ENCODE assay signal across 8 cellular contexts in the genomic region with DNA sequence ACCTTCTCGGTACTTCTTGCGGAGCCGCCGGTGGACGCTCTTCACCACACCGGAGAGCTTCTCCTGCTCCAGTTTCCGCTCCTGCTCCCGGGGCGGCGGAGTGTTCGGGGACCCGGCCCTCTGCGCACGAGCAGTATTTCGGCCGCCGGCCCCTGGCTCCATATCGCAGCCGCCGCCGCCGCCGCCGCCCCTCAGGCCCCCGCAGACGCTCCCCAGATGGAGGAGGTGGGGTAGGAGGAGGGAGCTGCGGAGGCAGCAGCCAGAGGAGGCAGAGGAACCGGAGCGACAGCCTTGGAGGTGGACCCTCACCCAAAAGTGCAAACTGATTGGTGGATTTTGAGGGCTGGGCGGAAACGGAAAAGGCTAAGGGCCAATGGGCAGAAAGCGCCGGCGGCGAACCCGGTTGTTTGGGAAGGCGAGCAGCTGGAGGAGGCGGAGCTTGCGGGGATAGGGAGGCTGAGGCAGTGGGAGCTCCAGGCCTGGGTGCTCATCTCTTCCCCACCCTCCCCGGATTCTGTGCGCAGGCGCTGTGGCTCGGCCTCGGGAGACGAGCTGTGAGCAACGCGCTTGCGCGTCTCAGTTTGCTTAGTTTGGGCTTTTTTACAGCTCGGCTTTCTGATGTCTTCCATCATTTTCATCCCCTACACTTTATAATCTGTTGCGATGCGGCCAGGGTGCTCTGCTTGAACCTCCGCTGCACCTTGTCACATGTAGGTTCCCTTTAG.
DNase-seq lines count a peak whose midpoint lies in the region; ATAC-seq and TF ChIP-seq lines count a peak whose summit lies in the region.

No MANE protein-coding gene starts in this region.

- H3K27me3 ChIP-seq in KMS-11 (ENCODE audit: insufficient read depth, low read depth) = no peaks in the 10 kb centered on the region
- H3K27me3 ChIP-seq in Panc1 (ENCODE audit: control insufficient read depth, insufficient read depth, low read length) = no peaks in the 10 kb centered on the region; the same call in 1 of the 2 replicates
- no peaks in the 10 kb centered on the region for H3K27me3 ChIP-seq in esophagus muscularis mucosa
- no peaks in the 10 kb centered on the region for H3K27me3 ChIP-seq in muscle layer of colon (ENCODE audit: control insufficient read depth in 1 of 2, insufficient read depth in 2 of 2, low read length in 2 of 2)

- peaks cover 8% of the 10 kb centered on the region; the same call in 1 of the 2 replicates for H3K79me2 ChIP-seq in KMS-11 (ENCODE audit: insufficient read depth, low read depth)

- TF ChIP-seq CTCF in KMS-11 (conservative IDR thresholded peaks at IDR 0.05; ENCODE audit: low read depth, low read length) (no peak), Panc1 (IDR thresholded peaks at IDR 0.05) (no peak), esophagus muscularis mucosa (IDR thresholded peaks at IDR 0.05) (no peak)

- peaks cover 0 to 5% of the 10 kb centered on the region in 2 donors for H3K36me3 Mint-ChIP-seq in activated T-cell treated with anti-CD3 and anti-CD28 coated beads, Interleukin-2, amount 50 U/mL, for 72 hours (ENCODE audit: insufficient read depth in 2 of 2)

- CTCF ChIA-PET in Panc1 (lab: Charles Lee) = interaction anchor here (1.0 kb wide), 1 partner anchor 71 kb away, joined by 3 read pairs; no protein-coding TSS in a partner anchor

- peaks cover 0 to 3% of the 10 kb centered on the region in 2 donors for H3K9me3 Mint-ChIP-seq in activated T-cell treated with anti-CD3 and anti-CD28 coated beads, Interleukin-2, amount 50 U/mL, for 72 hours

- H3K4me3 Mint-ChIP-seq in activated T-cell treated with anti-CD3 and anti-CD28 coated beads, Interleukin-2, amount 50 U/mL, for 72 hours = peak overlapping the region; percentile 87 to 91

- POLR2A ChIA-PET in Panc1 (lab: Charles Lee) = no interaction called here

- H4K20me1 ChIP-seq in KMS-11 (ENCODE audit: insufficient read depth) = no peaks in the 10 kb centered on the region

- in situ Hi-C loops in Panc1 (cut with HindIII; ENCODE audit: low pct_unique_long_range_greater_than_20kb, low sequenced_read_pairs) = no loop called here

- ATAC-seq in GM21786 (IDR thresholded peaks at IDR 0.05; ENCODE audit: unreplicated experiment) (peak; percentile 97), Panc1 (peak; percentile 99)
- ATAC-seq in activated T-cell treated with anti-CD3 and anti-CD28 coated beads, Interleukin-2, amount 50 U/mL, for 72 hours (replicated peaks in 1 of 2) = peak; percentile 97

- H3K4me3 ChIP-seq in KMS-11 (IDR thresholded peaks at IDR 0.05; ENCODE audit: insufficient read depth, low read depth, low read length) (peak overlapping the region; percentile 62), Panc1 (ENCODE audit: low read depth in 2 of 2, low read length in 2 of 2) (peak overlapping the region; percentile 76 to 85), esophagus muscularis mucosa (peak overlapping the region; percentile 84 to 93 (median 90)), muscle layer of colon (ENCODE audit: low read depth in 1 of 2, low read length in 2 of 2) (peak overlapping the region; percentile 70 to 78)

- peak; percentile 19 for TF ChIP-seq POLR2A in esophagus muscularis mucosa (IDR thresholded peaks at IDR 0.05; ENCODE audit: low read depth)

- BruUV-seq in Panc1 (replicated peaks; lab: Mats Ljungman, UMichigan) = no TSS peak

- H3K27ac Mint-ChIP-seq in activated T-cell treated with anti-CD3 and anti-CD28 coated beads, Interleukin-2, amount 50 U/mL, for 72 hours = peak overlapping the region; percentile 83

- H3K9me3 ChIP-seq in Panc1 (ENCODE audit: control insufficient read depth, insufficient read depth, low read depth, low read length) (no peaks in the 10 kb centered on the region), esophagus muscularis mucosa (no peaks in the 10 kb centered on the region), muscle layer of colon (ENCODE audit: low read length) (no peaks in the 10 kb centered on the region)

- no peak for TF ChIP-seq EP300 in esophagus muscularis mucosa (IDR thresholded peaks at IDR 0.05)

- H3K27ac ChIP-seq in KMS-11 (peak overlapping the region; percentile 60), Panc1 (ENCODE audit: low read length) (peak overlapping the region; percentile 94), esophagus muscularis mucosa (replicated peaks in 1 of 4) (peak overlapping the region; percentile 81 to 83 (median 82)), muscle layer of colon (ENCODE audit: low read depth, low read length) (peak overlapping the region; percentile 88)

- peak; percentile 99 for DNase-seq in DMS79 treated with DMSO at 0.1 percent for 48 hours (lab: John Stamatoyannopoulos, UW)
- peak; percentile 99 for DNase-seq in Panc1 (ENCODE audit: low read depth, low spot score)
- DNase-seq in activated T-cell treated with anti-CD3 and anti-CD28 coated beads, Interleukin-2, amount 50 U/mL, for 72 hours = peak; percentile 98 to 99
- peak; percentile 99 for DNase-seq in esophagus muscularis mucosa (ENCODE audit: extremely low spot score)
- peak; percentile 96 to 97 for DNase-seq in stimulated activated CD8-positive, alpha-beta memory T cell treated with anti-CD3 and anti-CD28 coated beads, Interleukin-7, amount 100 ng/mL, for 1 hour (ENCODE audit: low read depth in 2 of 2)

- H3K4me1 ChIP-seq in KMS-11 (ENCODE audit: low read depth, poor library complexity, severe bottlenecking) = peaks cover 16% of the 10 kb centered on the region
- H3K4me1 ChIP-seq in Panc1 (ENCODE audit: control insufficient read depth, insufficient read depth, low read length) = peaks cover 9% of the 10 kb centered on the region; the same call in 1 of the 2 replicates
- peaks cover 16 to 39% (median 35%) of the 10 kb centered on the region in 4 donors for H3K4me1 ChIP-seq in esophagus muscularis mucosa
- H3K4me1 ChIP-seq in muscle layer of colon (ENCODE audit: insufficient read depth, low read length) = peaks cover 19% of the 10 kb centered on the region

- intact Hi-C loops in Panc1 (cut with micrococcal nuclease; ENCODE audit: unreplicated experiment) = no loop called here
- intact Hi-C loops in esophagus muscularis mucosa (cut with DNase I) = loop anchor here (2.0 to 5.0 kb wide), 2 partner anchors 151 to 178 kb away; a partner anchor contains a TSS

- H3K9ac ChIP-seq in KMS-11 (peak overlapping the region; percentile 58; the same call in 1 of the 2 replicates), muscle layer of colon (ENCODE audit: low read length) (peak overlapping the region; percentile 61)

- H3K4me2 ChIP-seq in KMS-11 = peak overlapping the region; percentile 96

- no peaks in the 10 kb centered on the region for H3K27me3 Mint-ChIP-seq in activated T-cell treated with anti-CD3 and anti-CD28 coated beads, Interleukin-2, amount 50 U/mL, for 72 hours (ENCODE audit: low read depth)

- no peaks in the 10 kb centered on the region for H3K36me3 ChIP-seq in KMS-11 (ENCODE audit: insufficient read depth)
- no peaks in the 10 kb centered on the region for H3K36me3 ChIP-seq in Panc1 (ENCODE audit: control insufficient read depth, insufficient read depth, low read length)
- no peaks in the 10 kb centered on the region for H3K36me3 ChIP-seq in esophagus muscularis mucosa
- no peaks in the 10 kb centered on the region for H3K36me3 ChIP-seq in muscle layer of colon (ENCODE audit: insufficient read depth, low read length)

- peaks cover 38% of the 10 kb centered on the region for H3K4me1 Mint-ChIP-seq in activated T-cell treated with anti-CD3 and anti-CD28 coated beads, Interleukin-2, amount 50 U/mL, for 72 hours (ENCODE audit: low read depth)

- 0% methylated on average over 35 of the region's 53 CpGs for WGBS in esophagus muscularis mucosa

- H2AFZ ChIP-seq in KMS-11 (ENCODE audit: low read depth) = peak overlapping the region; percentile 99

Comparison
In these comparisons a context has a peak if more than half of its experiments do, and no peak if none do; other contexts are left out.
1. Peak in every context shown above with its lines: DNase-seq, ATAC-seq, H3K4me3 ChIP-seq and H3K27ac ChIP-seq.